In genomic region chr17:27348196-27348595, GRCh38 we compare ENCODE assay signal across 12 cellular contexts. TPM values are rescaled to one million over a fixed set of nuclear protein-coding genes. Genes with fewer than 3 reads are reported as not detected.
DNase-seq lines count a peak whose midpoint lies in the region; ATAC-seq and TF ChIP-seq lines count a peak whose summit lies in the region.
"Had no signal": no experiment of that assay in that cellular context is flagged by ENCODE, and none has a peak within 500 bp of the region (broad histone marks: within the 10 kb centered on the region; RNA-seq: fewer than 3 reads in every experiment).

No MANE protein-coding gene starts in this region.

- no peak overlapping the region for H3K27ac ChIP-seq in CD4-positive, alpha-beta memory T cell (ENCODE audit: low read depth, low read length)
- H3K27ac ChIP-seq in Karpas-422 (ENCODE audit: low read length), result no peak overlapping the region
- H3K27ac ChIP-seq in coronary artery, result peak overlapping the region in 1 of 2 donors; percentile 87
- no peak overlapping the region for H3K27ac ChIP-seq in neutrophil

- no peaks in the 10 kb centered on the region for H3K9me3 Mint-ChIP-seq in CD4-positive, alpha-beta memory T cell
- peaks cover 3% of the 10 kb centered on the region for H3K9me3 Mint-ChIP-seq in osteocyte (ENCODE audit: unreplicated experiment)

- peak overlapping the region; percentile 77 for H3K4me2 ChIP-seq in Karpas-422 (ENCODE audit: low read depth, low read length, poor library complexity, severe bottlenecking)

- H3K36me3 Mint-ChIP-seq in CD4-positive, alpha-beta memory T cell, result no peaks in the 10 kb centered on the region
- H3K36me3 Mint-ChIP-seq in osteocyte (ENCODE audit: unreplicated experiment), result no peaks in the 10 kb centered on the region

- peaks cover 11% of the 10 kb centered on the region for H3K4me1 ChIP-seq in CD4-positive, alpha-beta memory T cell (ENCODE audit: insufficient read depth, low read length)
- H3K4me1 ChIP-seq in Karpas-422 (ENCODE audit: low read length), result peaks cover 53% of the 10 kb centered on the region
- H3K4me1 ChIP-seq in neutrophil (ENCODE audit: control insufficient read depth in 1 of 2, insufficient read depth in 1 of 2, low read depth in 1 of 2, low read length in 1 of 2), result peaks cover 12 to 15% of the 10 kb centered on the region in 2 experiments

- no peak overlapping the region for H2AFZ ChIP-seq in Karpas-422 (ENCODE audit: low read length)

- no peaks in the 10 kb centered on the region for H3K36me3 ChIP-seq in CD4-positive, alpha-beta memory T cell (ENCODE audit: insufficient read depth, low read length)
- H3K36me3 ChIP-seq in Karpas-422 (ENCODE audit: insufficient read depth, low read length), result no peaks in the 10 kb centered on the region
- no peaks in the 10 kb centered on the region for H3K36me3 ChIP-seq in neutrophil

- H3K4me1 Mint-ChIP-seq in CD4-positive, alpha-beta memory T cell, result peaks cover 7 to 20% (median 12%) of the 10 kb centered on the region in 4 donors
- peaks cover 42% of the 10 kb centered on the region for H3K4me1 Mint-ChIP-seq in osteocyte (ENCODE audit: unreplicated experiment)

- DNase-seq in CD4-positive, alpha-beta memory T cell, result no peak
- DNase-seq in Karpas-422 (no peak), coronary artery (ENCODE audit: low spot score) (no peak), DMS79 treated with DMSO at 0.1 percent for 48 hours (lab: John Stamatoyannopoulos, UW) (no peak), osteocyte (ENCODE audit: extremely low spot score, unreplicated experiment) (no peak), hepatic stellate cell (ENCODE audit: low spot score) (no peak)
- DNase-seq: activated effector memory CD4-positive, alpha-beta T cell treated with Interleukin-2 at 50 U/mL for 16 hours; DMS153; NCI-H1417; NK-92 treated with Interleukin-12 subunit alpha and Interleukin-12 subunit beta, amount 100 ng/mL, for 24 hours had no signal

- H3K79me2 ChIP-seq in Karpas-422 (ENCODE audit: low read length), result no peaks in the 10 kb centered on the region

- H3K27me3 Mint-ChIP-seq in CD4-positive, alpha-beta memory T cell, result no peaks in the 10 kb centered on the region
- H3K27me3 Mint-ChIP-seq in osteocyte (ENCODE audit: unreplicated experiment), result no peaks in the 10 kb centered on the region

- intact Hi-C loops in CD4-positive, alpha-beta memory T cell (cut with micrococcal nuclease), result no loop called here

- no peak for TF ChIP-seq CTCF in coronary artery (IDR thresholded peaks at IDR 0.05)
- TF ChIP-seq CTCF in neutrophil (IDR thresholded peaks at IDR 0.05), result no peak
- no peak for TF ChIP-seq CTCF in osteocyte (IDR thresholded peaks at IDR 0.05)

- no peak overlapping the region for H3K4me3 ChIP-seq in CD4-positive, alpha-beta memory T cell (ENCODE audit: low read length in 2 of 2)
- H3K4me3 ChIP-seq in Karpas-422 (ENCODE audit: low read length) (peak overlapping the region; percentile 66; the same call in 1 of the 2 replicates), coronary artery (peak overlapping the region; percentile 67), neutrophil (ENCODE audit: low read depth in 1 of 2, low read length in 1 of 2) (peak overlapping the region; percentile 57)

- no peaks in the 10 kb centered on the region for H3K9me2 ChIP-seq in Karpas-422 (replicated peaks; ENCODE audit: insufficient read depth, low read length)

- CTCF ChIA-PET in CD4-positive, alpha-beta memory T cell (lab: Charles Lee; ENCODE audit: partially characterized antibody), result interaction anchor here (3.6 to 9.2 kb wide), 2 partner anchors 111 to 251 kb away, joined by 29 to 146 read pairs; no protein-coding TSS in a partner anchor

- peak overlapping the region in 6 of 8 donors; percentile 29 to 63 (median 53) for H3K4me3 Mint-ChIP-seq in CD4-positive, alpha-beta memory T cell
- H3K4me3 Mint-ChIP-seq in osteocyte (ENCODE audit: unreplicated experiment), result no peak overlapping the region

- H4K20me1 ChIP-seq in Karpas-422 (ENCODE audit: insufficient read depth, low read depth, low read length), result no peaks in the 10 kb centered on the region; the same call in 1 of the 2 replicates

- H3K9me3 ChIP-seq in CD4-positive, alpha-beta memory T cell (ENCODE audit: control insufficient read depth in 1 of 2, low read length in 2 of 2), result no peaks in the 10 kb centered on the region
- H3K9me3 ChIP-seq in Karpas-422 (ENCODE audit: low read length) (no peaks in the 10 kb centered on the region), neutrophil (no peaks in the 10 kb centered on the region)

- POLR2A ChIA-PET in CD4-positive, alpha-beta memory T cell (lab: Charles Lee; ENCODE audit: partially characterized antibody), result interaction anchor here (1.0 kb wide), 1 partner anchor 15 kb away, joined by 3 read pairs; no protein-coding TSS in a partner anchor

- no peak for ATAC-seq in HG03135 (IDR thresholded peaks at IDR 0.05; ENCODE audit: unreplicated experiment)

- H3K27me3 ChIP-seq in CD4-positive, alpha-beta memory T cell (ENCODE audit: insufficient read depth, low read length), result no peaks in the 10 kb centered on the region
- no peaks in the 10 kb centered on the region; the same call in 1 of the 2 replicates for H3K27me3 ChIP-seq in Karpas-422 (ENCODE audit: low read length)
- peaks cover 5% of the 10 kb centered on the region for H3K27me3 ChIP-seq in neutrophil

- 0 out of 2 replicates have a peak overlapping the region, but pooled peaks have one; percentile 69 for H3K9ac ChIP-seq in Karpas-422 (ENCODE audit: low read length)

- H3K27ac Mint-ChIP-seq in CD4-positive, alpha-beta memory T cell, result peak overlapping the region in 4 of 7 donors; percentile 15 to 79 (median 42)
- H3K27ac Mint-ChIP-seq in osteocyte (ENCODE audit: unreplicated experiment), result no peak overlapping the region

RNA-seq across cellular contexts. Expression of gene WSB1, which starts 54.3 kb away (rescaled TPM):
- 100 to 1,000 TPM; 122 to 130 TPM for total RNA-seq in CD4-positive, alpha-beta memory T cell
- polyA plus RNA-seq in CD4-positive, alpha-beta memory T cell, result 100 to 1,000 TPM; 152 to 157 TPM
- total RNA-seq in Karpas-422 (2014; rRNA removed; shearing (Covaris generic); ENCODE audit: low replicate concordance), result 106 and 128 TPM in 2 replicates
- 168 and 179 TPM in 2 replicates for total RNA-seq in osteocyte

Comparison
In these comparisons a context has a peak if more than half of its experiments do, and no peak if none do; other contexts are left out.
1. H3K4me3 ChIP-seq: peak in Karpas-422 (single experiment), coronary artery (single experiment) and neutrophil (2 of 2); none in CD4-positive, alpha-beta memory T cell (0 of 2).